In genomic region chr6:155185544-155185943, GRCh38 we compare ENCODE assay signal across 9 cellular contexts.
A peak's percentile ranks its signal among the peaks of the same experiment; 100 is the strongest.
DNase-seq lines count a peak whose midpoint lies in the region; ATAC-seq and TF ChIP-seq lines count a peak whose summit lies in the region.
"Had no signal": no experiment of that assay in that cellular context is flagged by ENCODE, and none has a peak within 500 bp of the region (broad histone marks: within the 10 kb centered on the region; RNA-seq: fewer than 3 reads in every experiment).

No MANE protein-coding gene starts in this region.

- H3K27ac ChIP-seq in RWPE2 (ENCODE audit: poor library complexity, severe bottlenecking): peak overlapping the region; percentile 65
- H3K27ac ChIP-seq: BLaER1 treated with 17β-estradiol and CSF1 and Interleukin-3, amounts not matched to agents 10 nM and 100 nM had no signal

- H3K9me3 ChIP-seq in RWPE2 (ENCODE audit: severe bottlenecking): no peaks in the 10 kb centered on the region
- H3K9me3 ChIP-seq: BLaER1 treated with 17β-estradiol and CSF1 and Interleukin-3, amounts not matched to agents 10 nM and 100 nM had no signal

- H3K36me3 ChIP-seq in RWPE2 (ENCODE audit: low read depth): no peaks in the 10 kb centered on the region
- H3K36me3 ChIP-seq: BLaER1 treated with 17β-estradiol and CSF1 and Interleukin-3, amounts not matched to agents 10 nM and 100 nM had no signal

- TF ChIP-seq CTCF in RWPE2 (IDR thresholded peaks at IDR 0.05; ENCODE audit: poor library complexity, severe bottlenecking): no peak

- H3K4me1 ChIP-seq in RWPE2 (ENCODE audit: insufficient read depth, poor library complexity, severe bottlenecking): peaks cover 31% of the 10 kb centered on the region

- no peak overlapping the region for H3K4me3 ChIP-seq in RWPE2 (ENCODE audit: severe bottlenecking)
- H3K4me3 ChIP-seq: BLaER1 treated with 17β-estradiol and CSF1 and Interleukin-3, amounts not matched to agents 10 nM and 100 nM had no signal

- H3K27me3 ChIP-seq in RWPE2 (ENCODE audit: insufficient read depth, poor library complexity, severe bottlenecking): no peaks in the 10 kb centered on the region
- H3K27me3 ChIP-seq: BLaER1 treated with 17β-estradiol and CSF1 and Interleukin-3, amounts not matched to agents 10 nM and 100 nM had no signal

- ATAC-seq in RWPE2 (ENCODE audit: low read depth) (peak; percentile 86), HG02759 (IDR thresholded peaks at IDR 0.05; ENCODE audit: unreplicated experiment) (no peak), HG02571 (IDR thresholded peaks at IDR 0.05; ENCODE audit: unreplicated experiment) (no peak)
- ATAC-seq in stimulated activated naive CD8-positive, alpha-beta T cell treated with anti-CD3 and anti-CD28 coated beads, Interleukin-15, Interleukin-2, amounts not matched to agents 100 U/mL and 50 U/mL, for 24 hours: no peak

- peak; percentile 32 for DNase-seq in activated CD4-positive, alpha-beta T cell treated with anti-CD3 and anti-CD28 coated beads for 48 hours
- no peak for DNase-seq in activated CD4-positive, alpha-beta T cell treated with anti-CD3 and anti-CD28 coated beads for 1 hour
- no peak for DNase-seq in RWPE2 (ENCODE audit: low spot score)
- peak; percentile 8 for DNase-seq in fibroblast of the conjunctiva (ENCODE audit: low read depth)
- peak; percentile 27 for DNase-seq in stimulated activated naive CD8-positive, alpha-beta T cell treated with anti-CD3 and anti-CD28 coated beads, Interleukin-15, Interleukin-2, amounts not matched to agents 100 U/mL and 50 U/mL, for 24 hours
- DNase-seq in anterior cingulate cortex (lab: John Stamatoyannopoulos, UW): no peak

Comparison
In these comparisons a context has a peak if more than half of its experiments do, and no peak if none do; other contexts are left out.
1. DNase-seq: peak in activated CD4-positive, alpha-beta T cell treated with anti-CD3 and anti-CD28 coated beads for 48 hours (single experiment), fibroblast of the conjunctiva (single experiment) and stimulated activated naive CD8-positive, alpha-beta T cell treated with anti-CD3 and anti-CD28 coated beads, Interleukin-15, Interleukin-2, amounts not matched to agents 100 U/mL and 50 U/mL, for 24 hours (single experiment); none in activated CD4-positive, alpha-beta T cell treated with anti-CD3 and anti-CD28 coated beads for 1 hour (single experiment), RWPE2 (single experiment) and anterior cingulate cortex (0 of 58).